ENCODE assay signal across 1 cellular context in the genomic region with DNA sequence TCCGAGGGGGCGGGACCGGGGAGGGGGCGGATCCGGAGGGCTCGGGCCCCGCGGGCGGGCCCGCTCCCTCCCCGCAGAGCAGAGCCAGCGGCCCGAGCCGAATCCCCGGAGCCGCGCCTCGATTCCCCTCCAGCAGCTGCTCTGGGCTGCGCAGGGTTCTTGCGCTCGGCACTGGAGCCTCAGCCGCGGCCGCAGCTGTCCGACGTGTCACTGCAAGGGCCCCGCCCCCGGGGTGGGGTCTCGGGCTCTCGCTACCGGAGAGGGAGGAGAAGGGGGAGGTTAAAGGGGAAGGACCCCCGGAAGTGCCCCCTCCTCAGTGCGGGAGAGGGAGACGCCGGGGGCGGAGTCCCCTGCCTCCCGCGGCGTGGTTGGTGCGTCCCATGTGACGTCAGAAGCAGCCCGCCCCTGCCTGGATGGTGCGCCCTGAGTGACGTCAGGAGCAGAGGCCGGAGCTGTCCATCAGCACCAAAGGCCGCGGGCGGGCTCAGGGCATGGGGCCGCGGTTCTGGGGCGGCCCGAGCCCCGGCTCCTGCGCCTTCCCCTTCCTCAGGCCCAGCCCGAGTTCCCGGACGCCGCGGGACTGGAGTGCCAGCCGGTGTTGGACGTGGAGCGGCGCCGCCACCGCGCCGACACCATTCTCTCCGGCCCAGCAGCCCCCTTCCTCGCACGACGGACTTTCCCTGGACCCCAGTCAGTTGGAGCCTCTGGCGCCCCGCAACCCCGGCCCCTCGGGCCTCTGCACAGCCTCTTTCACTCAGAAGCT.
TF ChIP-seq lines count a peak whose summit lies in the region.

A gene with protein sequence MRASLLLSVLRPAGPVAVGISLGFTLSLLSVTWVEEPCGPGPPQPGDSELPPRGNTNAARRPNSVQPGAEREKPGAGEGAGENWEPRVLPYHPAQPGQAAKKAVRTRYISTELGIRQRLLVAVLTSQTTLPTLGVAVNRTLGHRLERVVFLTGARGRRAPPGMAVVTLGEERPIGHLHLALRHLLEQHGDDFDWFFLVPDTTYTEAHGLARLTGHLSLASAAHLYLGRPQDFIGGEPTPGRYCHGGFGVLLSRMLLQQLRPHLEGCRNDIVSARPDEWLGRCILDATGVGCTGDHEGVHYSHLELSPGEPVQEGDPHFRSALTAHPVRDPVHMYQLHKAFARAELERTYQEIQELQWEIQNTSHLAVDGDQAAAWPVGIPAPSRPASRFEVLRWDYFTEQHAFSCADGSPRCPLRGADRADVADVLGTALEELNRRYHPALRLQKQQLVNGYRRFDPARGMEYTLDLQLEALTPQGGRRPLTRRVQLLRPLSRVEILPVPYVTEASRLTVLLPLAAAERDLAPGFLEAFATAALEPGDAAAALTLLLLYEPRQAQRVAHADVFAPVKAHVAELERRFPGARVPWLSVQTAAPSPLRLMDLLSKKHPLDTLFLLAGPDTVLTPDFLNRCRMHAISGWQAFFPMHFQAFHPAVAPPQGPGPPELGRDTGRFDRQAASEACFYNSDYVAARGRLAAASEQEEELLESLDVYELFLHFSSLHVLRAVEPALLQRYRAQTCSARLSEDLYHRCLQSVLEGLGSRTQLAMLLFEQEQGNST (minus strand): TSS at position 214 of the 763 bp plus-strand sequence. CDS start 271 bp downstream, outside the sequence.
A gene with protein sequence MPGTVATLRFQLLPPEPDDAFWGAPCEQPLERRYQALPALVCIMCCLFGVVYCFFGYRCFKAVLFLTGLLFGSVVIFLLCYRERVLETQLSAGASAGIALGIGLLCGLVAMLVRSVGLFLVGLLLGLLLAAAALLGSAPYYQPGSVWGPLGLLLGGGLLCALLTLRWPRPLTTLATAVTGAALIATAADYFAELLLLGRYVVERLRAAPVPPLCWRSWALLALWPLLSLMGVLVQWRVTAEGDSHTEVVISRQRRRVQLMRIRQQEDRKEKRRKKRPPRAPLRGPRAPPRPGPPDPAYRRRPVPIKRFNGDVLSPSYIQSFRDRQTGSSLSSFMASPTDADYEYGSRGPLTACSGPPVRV (plus strand): TSS at position 433 of the 763 bp plus-strand sequence. CDS start 700 bp downstream, outside the sequence.

TF ChIP-seq in K562, 482 proteins besides CTCF, POLR2A, EP300 and RAD21 (continued from another document and continues in another):
- TF ChIP-seq, protein P1, sequence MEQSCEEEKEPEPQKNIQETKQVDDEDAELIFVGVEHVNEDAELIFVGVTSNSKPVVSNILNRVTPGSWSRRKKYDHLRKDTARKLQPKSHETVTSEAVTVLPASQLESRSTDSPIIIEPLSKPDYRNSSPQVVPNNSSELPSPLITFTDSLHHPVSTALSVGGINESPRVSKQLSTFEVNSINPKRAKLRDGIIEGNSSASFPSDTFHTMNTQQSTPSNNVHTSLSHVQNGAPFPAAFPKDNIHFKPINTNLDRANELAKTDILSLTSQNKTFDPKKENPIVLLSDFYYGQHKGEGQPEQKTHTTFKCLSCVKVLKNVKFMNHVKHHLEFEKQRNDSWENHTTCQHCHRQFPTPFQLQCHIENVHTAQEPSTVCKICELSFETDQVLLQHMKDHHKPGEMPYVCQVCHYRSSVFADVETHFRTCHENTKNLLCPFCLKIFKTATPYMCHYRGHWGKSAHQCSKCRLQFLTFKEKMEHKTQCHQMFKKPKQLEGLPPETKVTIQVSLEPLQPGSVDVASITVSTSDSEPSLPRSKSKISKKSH (CRISPR knock-in tag; IDR thresholded peaks at IDR 0.05) = no peak
- TF ChIP-seq, protein P2, sequence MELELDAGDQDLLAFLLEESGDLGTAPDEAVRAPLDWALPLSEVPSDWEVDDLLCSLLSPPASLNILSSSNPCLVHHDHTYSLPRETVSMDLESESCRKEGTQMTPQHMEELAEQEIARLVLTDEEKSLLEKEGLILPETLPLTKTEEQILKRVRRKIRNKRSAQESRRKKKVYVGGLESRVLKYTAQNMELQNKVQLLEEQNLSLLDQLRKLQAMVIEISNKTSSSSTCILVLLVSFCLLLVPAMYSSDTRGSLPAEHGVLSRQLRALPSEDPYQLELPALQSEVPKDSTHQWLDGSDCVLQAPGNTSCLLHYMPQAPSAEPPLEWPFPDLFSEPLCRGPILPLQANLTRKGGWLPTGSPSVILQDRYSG (tag; conservative IDR thresholded peaks at IDR 0.05; ENCODE audit: low read depth) = no peak
- TF ChIP-seq E2F3 (CRISPR knock-in tag; IDR thresholded peaks at IDR 0.05) (no peak), ZNF217 (CRISPR knock-in tag; IDR thresholded peaks at IDR 0.05) (no peak), MAFG (tag; conservative IDR thresholded peaks at IDR 0.05) (no peak), ZNF444 (CRISPR knock-in tag; IDR thresholded peaks at IDR 0.05) (no peak), TSC22D4 (tag; IDR thresholded peaks at IDR 0.05) (no peak), PHTF2 (CRISPR knock-in tag; IDR thresholded peaks at IDR 0.05) (no peak), EWSR1 (IDR thresholded peaks at IDR 0.05; ENCODE audit: borderline replicate concordance, low read depth, partially characterized antibody) (no peak), HEY1 (CRISPR knock-in tag; IDR thresholded peaks at IDR 0.05; ENCODE audit: borderline replicate concordance) (no peak), TAL1 (IDR thresholded peaks at IDR 0.05) (no peak), GATAD2B (IDR thresholded peaks at IDR 0.05; ENCODE audit: borderline replicate concordance) (no peak), RBM15 (IDR thresholded peaks at IDR 0.05; ENCODE audit: insufficient read depth, low read length) (no peak), SMAD4 (CRISPR knock-in tag; conservative IDR thresholded peaks at IDR 0.05) (no peak), SMARCA5 (IDR thresholded peaks at IDR 0.05) (no peak), NFXL1 (CRISPR knock-in tag; IDR thresholded peaks at IDR 0.05) (no peak), SRSF1 (IDR thresholded peaks at IDR 0.05; ENCODE audit: low read depth, low read length) (no peak), ATF1 (CRISPR knock-in tag; IDR thresholded peaks at IDR 0.05) (peak; percentile 86), ATF1 (tag; IDR thresholded peaks at IDR 0.05) (peak; percentile 99), SP2 (IDR thresholded peaks at IDR 0.05; ENCODE audit: extremely low read depth, low read depth, low read length, poor library complexity, severe bottlenecking) (no peak), ATF7 (IDR thresholded peaks at IDR 0.05) (peak; percentile 98), POU5F1 (IDR thresholded peaks at IDR 0.05; ENCODE audit: borderline replicate concordance, low read depth, low read length, partially characterized antibody) (no peak), ZNF174 (CRISPR knock-in tag; IDR thresholded peaks at IDR 0.05) (no peak), NCOA6 (IDR thresholded peaks at IDR 0.05) (no peak), CREBBP (IDR thresholded peaks at IDR 0.05; ENCODE audit: low read depth, low read length) (no peak), LEF1 (IDR thresholded peaks at IDR 0.05) (no peak), LCOR (CRISPR knock-in tag; IDR thresholded peaks at IDR 0.05) (no peak), ZNF282 (CRISPR knock-in tag; IDR thresholded peaks at IDR 0.05) (no peak), WHSC1 (IDR thresholded peaks at IDR 0.05; ENCODE audit: low read length) (no peak), NFATC3 (IDR thresholded peaks at IDR 0.05) (no peak), HNRNPL (IDR thresholded peaks at IDR 0.05; ENCODE audit: low read depth, low read length) (no peak; the same call in 1 of the 2 replicates), DDX20 (tag; IDR thresholded peaks at IDR 0.05; ENCODE audit: low read depth) (no peak), ZNF263 (CRISPR knock-in tag; IDR thresholded peaks at IDR 0.05; ENCODE audit: borderline replicate concordance) (no peak), BRCA1 (IDR thresholded peaks at IDR 0.05) (no peak), BRCA1 (CRISPR knock-in tag; IDR thresholded peaks at IDR 0.05) (no peak), XRCC4 (IDR thresholded peaks at IDR 0.05; ENCODE audit: extremely low read depth, insufficient read depth, insufficient read length) (no peak), NCOR1 (IDR thresholded peaks at IDR 0.05) (no peak), KDM5B (IDR thresholded peaks at IDR 0.05; ENCODE audit: insufficient replicate concordance, low read depth, low read length) (no peak), ERF (CRISPR knock-in tag; IDR thresholded peaks at IDR 0.05) (no peak), TBP (optimal IDR thresholded peaks at IDR 0.05; ENCODE audit: low read depth, low read length) (peak; percentile 44), KLF6 (CRISPR knock-in tag; IDR thresholded peaks at IDR 0.05; ENCODE audit: borderline replicate concordance) (no peak), ZNF347 (CRISPR knock-in tag; IDR thresholded peaks at IDR 0.05; ENCODE audit: low read depth) (no peak)
- TF ChIP-seq, protein P3, sequence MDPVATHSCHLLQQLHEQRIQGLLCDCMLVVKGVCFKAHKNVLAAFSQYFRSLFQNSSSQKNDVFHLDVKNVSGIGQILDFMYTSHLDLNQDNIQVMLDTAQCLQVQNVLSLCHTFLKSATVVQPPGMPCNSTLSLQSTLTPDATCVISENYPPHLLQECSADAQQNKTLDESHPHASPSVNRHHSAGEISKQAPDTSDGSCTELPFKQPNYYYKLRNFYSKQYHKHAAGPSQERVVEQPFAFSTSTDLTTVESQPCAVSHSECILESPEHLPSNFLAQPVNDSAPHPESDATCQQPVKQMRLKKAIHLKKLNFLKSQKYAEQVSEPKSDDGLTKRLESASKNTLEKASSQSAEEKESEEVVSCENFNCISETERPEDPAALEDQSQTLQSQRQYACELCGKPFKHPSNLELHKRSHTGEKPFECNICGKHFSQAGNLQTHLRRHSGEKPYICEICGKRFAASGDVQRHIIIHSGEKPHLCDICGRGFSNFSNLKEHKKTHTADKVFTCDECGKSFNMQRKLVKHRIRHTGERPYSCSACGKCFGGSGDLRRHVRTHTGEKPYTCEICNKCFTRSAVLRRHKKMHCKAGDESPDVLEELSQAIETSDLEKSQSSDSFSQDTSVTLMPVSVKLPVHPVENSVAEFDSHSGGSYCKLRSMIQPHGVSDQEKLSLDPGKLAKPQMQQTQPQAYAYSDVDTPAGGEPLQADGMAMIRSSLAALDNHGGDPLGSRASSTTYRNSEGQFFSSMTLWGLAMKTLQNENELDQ (CRISPR knock-in tag; IDR thresholded peaks at IDR 0.05; ENCODE audit: borderline replicate concordance) = no peak
- TF ChIP-seq, protein P4, sequence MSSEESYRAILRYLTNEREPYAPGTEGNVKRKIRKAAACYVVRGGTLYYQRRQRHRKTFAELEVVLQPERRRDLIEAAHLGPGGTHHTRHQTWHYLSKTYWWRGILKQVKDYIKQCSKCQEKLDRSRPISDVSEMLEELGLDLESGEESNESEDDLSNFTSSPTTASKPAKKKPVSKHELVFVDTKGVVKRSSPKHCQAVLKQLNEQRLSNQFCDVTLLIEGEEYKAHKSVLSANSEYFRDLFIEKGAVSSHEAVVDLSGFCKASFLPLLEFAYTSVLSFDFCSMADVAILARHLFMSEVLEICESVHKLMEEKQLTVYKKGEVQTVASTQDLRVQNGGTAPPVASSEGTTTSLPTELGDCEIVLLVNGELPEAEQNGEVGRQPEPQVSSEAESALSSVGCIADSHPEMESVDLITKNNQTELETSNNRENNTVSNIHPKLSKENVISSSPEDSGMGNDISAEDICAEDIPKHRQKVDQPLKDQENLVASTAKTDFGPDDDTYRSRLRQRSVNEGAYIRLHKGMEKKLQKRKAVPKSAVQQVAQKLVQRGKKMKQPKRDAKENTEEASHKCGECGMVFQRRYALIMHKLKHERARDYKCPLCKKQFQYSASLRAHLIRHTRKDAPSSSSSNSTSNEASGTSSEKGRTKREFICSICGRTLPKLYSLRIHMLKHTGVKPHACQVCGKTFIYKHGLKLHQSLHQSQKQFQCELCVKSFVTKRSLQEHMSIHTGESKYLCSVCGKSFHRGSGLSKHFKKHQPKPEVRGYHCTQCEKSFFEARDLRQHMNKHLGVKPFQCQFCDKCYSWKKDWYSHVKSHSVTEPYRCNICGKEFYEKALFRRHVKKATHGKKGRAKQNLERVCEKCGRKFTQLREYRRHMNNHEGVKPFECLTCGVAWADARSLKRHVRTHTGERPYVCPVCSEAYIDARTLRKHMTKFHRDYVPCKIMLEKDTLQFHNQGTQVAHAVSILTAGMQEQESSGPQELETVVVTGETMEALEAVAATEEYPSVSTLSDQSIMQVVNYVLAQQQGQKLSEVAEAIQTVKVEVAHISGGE (CRISPR knock-in tag; IDR thresholded peaks at IDR 0.05) = peak; percentile 32 to 97 (median 69); a peak in 3 of 6 replicates
- TF ChIP-seq, protein P5, sequence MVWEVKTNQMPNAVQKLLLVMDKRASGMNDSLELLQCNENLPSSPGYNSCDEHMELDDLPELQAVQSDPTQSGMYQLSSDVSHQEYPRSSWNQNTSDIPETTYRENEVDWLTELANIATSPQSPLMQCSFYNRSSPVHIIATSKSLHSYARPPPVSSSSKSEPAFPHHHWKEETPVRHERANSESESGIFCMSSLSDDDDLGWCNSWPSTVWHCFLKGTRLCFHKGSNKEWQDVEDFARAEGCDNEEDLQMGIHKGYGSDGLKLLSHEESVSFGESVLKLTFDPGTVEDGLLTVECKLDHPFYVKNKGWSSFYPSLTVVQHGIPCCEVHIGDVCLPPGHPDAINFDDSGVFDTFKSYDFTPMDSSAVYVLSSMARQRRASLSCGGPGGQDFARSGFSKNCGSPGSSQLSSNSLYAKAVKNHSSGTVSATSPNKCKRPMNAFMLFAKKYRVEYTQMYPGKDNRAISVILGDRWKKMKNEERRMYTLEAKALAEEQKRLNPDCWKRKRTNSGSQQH (CRISPR knock-in tag; IDR thresholded peaks at IDR 0.05) = no peak
- TF ChIP-seq, protein P6, sequence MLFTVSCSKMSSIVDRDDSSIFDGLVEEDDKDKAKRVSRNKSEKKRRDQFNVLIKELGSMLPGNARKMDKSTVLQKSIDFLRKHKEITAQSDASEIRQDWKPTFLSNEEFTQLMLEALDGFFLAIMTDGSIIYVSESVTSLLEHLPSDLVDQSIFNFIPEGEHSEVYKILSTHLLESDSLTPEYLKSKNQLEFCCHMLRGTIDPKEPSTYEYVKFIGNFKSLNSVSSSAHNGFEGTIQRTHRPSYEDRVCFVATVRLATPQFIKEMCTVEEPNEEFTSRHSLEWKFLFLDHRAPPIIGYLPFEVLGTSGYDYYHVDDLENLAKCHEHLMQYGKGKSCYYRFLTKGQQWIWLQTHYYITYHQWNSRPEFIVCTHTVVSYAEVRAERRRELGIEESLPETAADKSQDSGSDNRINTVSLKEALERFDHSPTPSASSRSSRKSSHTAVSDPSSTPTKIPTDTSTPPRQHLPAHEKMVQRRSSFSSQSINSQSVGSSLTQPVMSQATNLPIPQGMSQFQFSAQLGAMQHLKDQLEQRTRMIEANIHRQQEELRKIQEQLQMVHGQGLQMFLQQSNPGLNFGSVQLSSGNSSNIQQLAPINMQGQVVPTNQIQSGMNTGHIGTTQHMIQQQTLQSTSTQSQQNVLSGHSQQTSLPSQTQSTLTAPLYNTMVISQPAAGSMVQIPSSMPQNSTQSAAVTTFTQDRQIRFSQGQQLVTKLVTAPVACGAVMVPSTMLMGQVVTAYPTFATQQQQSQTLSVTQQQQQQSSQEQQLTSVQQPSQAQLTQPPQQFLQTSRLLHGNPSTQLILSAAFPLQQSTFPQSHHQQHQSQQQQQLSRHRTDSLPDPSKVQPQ (CRISPR knock-in tag; IDR thresholded peaks at IDR 0.05; ENCODE audit: borderline replicate concordance) = no peak
- TF ChIP-seq, protein P7, sequence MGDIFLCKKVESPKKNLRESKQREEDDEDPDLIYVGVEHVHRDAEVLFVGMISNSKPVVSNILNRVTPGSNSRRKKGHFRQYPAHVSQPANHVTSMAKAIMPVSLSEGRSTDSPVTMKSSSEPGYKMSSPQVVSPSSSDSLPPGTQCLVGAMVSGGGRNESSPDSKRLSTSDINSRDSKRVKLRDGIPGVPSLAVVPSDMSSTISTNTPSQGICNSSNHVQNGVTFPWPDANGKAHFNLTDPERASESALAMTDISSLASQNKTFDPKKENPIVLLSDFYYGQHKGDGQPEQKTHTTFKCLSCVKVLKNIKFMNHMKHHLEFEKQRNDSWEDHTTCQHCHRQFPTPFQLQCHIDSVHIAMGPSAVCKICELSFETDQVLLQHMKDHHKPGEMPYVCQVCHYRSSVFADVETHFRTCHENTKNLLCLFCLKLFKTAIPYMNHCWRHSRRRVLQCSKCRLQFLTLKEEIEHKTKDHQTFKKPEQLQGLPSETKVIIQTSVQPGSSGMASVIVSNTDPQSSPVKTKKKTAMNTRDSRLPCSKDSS (IDR thresholded peaks at IDR 0.05; ENCODE audit: low read depth, partially characterized antibody) = no peak
